18 cellular contexts compared by ENCODE assay signal in the genomic region with DNA sequence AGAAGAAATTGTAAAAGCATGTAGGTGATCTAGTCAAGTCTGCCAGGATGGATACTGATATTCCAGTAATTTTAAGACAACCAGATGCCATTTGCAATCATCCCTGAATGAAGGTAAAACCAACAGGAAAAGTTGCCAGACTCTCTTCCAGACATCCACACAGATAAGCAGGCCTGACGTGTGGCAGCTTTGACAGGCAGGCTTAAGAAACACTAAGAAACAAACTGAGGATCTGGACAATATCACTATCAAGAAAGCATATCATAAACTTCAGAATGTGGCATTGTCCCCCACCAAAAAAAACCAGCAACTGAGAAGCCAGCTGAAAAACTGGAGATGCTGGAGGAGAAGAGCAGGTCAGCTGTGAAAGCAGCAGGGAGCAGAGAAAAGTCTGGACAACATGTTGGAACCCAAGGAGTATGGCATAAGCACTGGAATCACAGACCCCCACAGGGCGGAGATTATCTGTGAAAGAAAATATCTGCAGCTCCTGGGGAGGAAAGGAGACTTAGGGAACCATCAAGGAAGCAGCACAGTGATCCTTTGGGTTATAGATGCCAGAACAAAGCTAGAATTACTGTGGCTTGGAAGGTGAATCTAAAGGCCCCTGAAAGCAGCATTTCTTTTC.
DNase-seq lines count a peak whose midpoint lies in the region; ATAC-seq, FAIRE-seq and TF ChIP-seq lines count a peak whose summit lies in the region.
"Had no signal": no experiment of that assay in that cellular context is flagged by ENCODE, and none has a peak within 500 bp of the region (broad histone marks: within the 10 kb centered on the region; RNA-seq: fewer than 3 reads in every experiment).

No MANE protein-coding gene starts in this region.

- no peak for FAIRE-seq in keratinocyte (lab: Jason Lieb, UNC)
- FAIRE-seq: endometrium had no signal

- no peak for TF ChIP-seq CTCF in keratinocyte (optimal IDR thresholded peaks at IDR 0.05 in 1 of 3, IDR thresholded peaks at IDR 0.05 in 1 of 3, conservative IDR thresholded peaks at IDR 0.05 in 1 of 3; ENCODE audit: extremely low read depth in 1 of 3, insufficient read depth in 2 of 3, low read length in 3 of 3)
- no peak for TF ChIP-seq CTCF in thoracic aorta (IDR thresholded peaks at IDR 0.05)
- TF ChIP-seq CTCF in lower lobe of right lung (IDR thresholded peaks at IDR 0.05) = no peak

- H2AFZ ChIP-seq in keratinocyte (ENCODE audit: control insufficient read depth, low read length) = peak overlapping the region; percentile 57
- H2AFZ ChIP-seq: PC-9 had no signal

- H4K20me1 ChIP-seq in keratinocyte (ENCODE audit: control insufficient read depth, extremely low read depth, insufficient read depth, low read length) = no peaks in the 10 kb centered on the region
- H4K20me1 ChIP-seq: BLaER1 had no signal

- no peak for ATAC-seq in activated naive CD8-positive, alpha-beta T cell treated with anti-CD3 and anti-CD28 coated beads, Interleukin-2, amount 10 ng/mL, durations not matched to agents 7 days and 5 days (ENCODE audit: low read depth)
- no peak for ATAC-seq in thoracic aorta (ENCODE audit: insufficient number of reproducible peaks, low FRiP score, low read depth)
- ATAC-seq in HG02798 (IDR thresholded peaks at IDR 0.05; ENCODE audit: poor library complexity, unreplicated experiment) = no peak
- ATAC-seq in lower lobe of right lung = no peak
- ATAC-seq: gastrocnemius medialis had no signal

- intact Hi-C loops in lower lobe of right lung (cut with DNase I) (no loop called here), posterior vena cava (cut with DNase I) (no loop called here)

- dilution Hi-C loops in keratinocyte (cut with MboI; ENCODE audit: extremely low pct_ligation_motif_present, low sequenced_read_pairs) = no loop called here

- H3K27ac Mint-ChIP-seq in activated naive CD8-positive, alpha-beta T cell treated with anti-CD3 and anti-CD28 coated beads, Interleukin-2, amount 10 ng/mL, durations not matched to agents 7 days and 5 days = peak overlapping the region; percentile 5
- no peak overlapping the region for H3K27ac Mint-ChIP-seq in activated naive CD8-positive, alpha-beta T cell treated with anti-CD3 and anti-CD28 coated beads for 36 hours
- H3K27ac Mint-ChIP-seq: activated CD4-positive, alpha-beta memory T cell treated with anti-CD3 and anti-CD28 coated beads for 36 hours had no signal

- no peak overlapping the region for H3K27ac ChIP-seq in keratinocyte (ENCODE audit: control insufficient read depth, insufficient read depth, low read length)
- peak overlapping the region; percentile 42 to 55 for H3K27ac ChIP-seq in thoracic aorta
- no peak overlapping the region for H3K27ac ChIP-seq in lower lobe of right lung
- H3K27ac ChIP-seq: 22Rv1, BLaER1, gastrocnemius medialis, neutrophil, PC-9, thyroid gland had no signal

- no peaks in the 10 kb centered on the region for H3K9me1 ChIP-seq in keratinocyte (ENCODE audit: control insufficient read depth, extremely low read depth, insufficient read depth, low read length)

- H3K27me3 ChIP-seq in adipocyte (replicated peaks; ENCODE audit: control insufficient read depth, insufficient read depth, low read length) (no peaks in the 10 kb centered on the region), keratinocyte (ENCODE audit: control insufficient read depth, extremely low read depth, insufficient read depth, low read length) (no peaks in the 10 kb centered on the region), thoracic aorta (replicated peaks; ENCODE audit: insufficient read depth) (no peaks in the 10 kb centered on the region), lower lobe of right lung (ENCODE audit: low read depth) (no peaks in the 10 kb centered on the region)
- H3K27me3 ChIP-seq: BLaER1, gastrocnemius medialis, neutrophil, thyroid gland had no signal

- H3K4me1 ChIP-seq in adipocyte (ENCODE audit: control insufficient read depth, insufficient read depth, low read length) (peaks cover 11% of the 10 kb centered on the region), keratinocyte (ENCODE audit: control insufficient read depth, extremely low read depth, insufficient read depth, low read length) (peaks cover 9% of the 10 kb centered on the region), thoracic aorta (ENCODE audit: control insufficient read depth in 1 of 2, low read depth in 2 of 2) (peaks cover 3 to 14% of the 10 kb centered on the region in 2 donors), lower lobe of right lung (peaks cover 11% of the 10 kb centered on the region)
- H3K4me1 ChIP-seq: gastrocnemius medialis, thyroid gland had no signal

- DNase-seq in activated naive CD8-positive, alpha-beta T cell treated with anti-CD3 and anti-CD28 coated beads, Interleukin-2, amount 10 ng/mL, durations not matched to agents 7 days and 5 days = no peak
- no peak for DNase-seq in activated naive CD8-positive, alpha-beta T cell treated with anti-CD3 and anti-CD28 coated beads for 36 hours
- DNase-seq in adipocyte (ENCODE audit: low read depth) (no peak), keratinocyte (ENCODE audit: low read depth, low spot score) (no peak), thoracic aorta (ENCODE audit: low spot score) (no peak), lower lobe of right lung (no peak), posterior vena cava (ENCODE audit: low spot score) (no peak)
- DNase-seq: gastrocnemius medialis, NCI-H1048 had no signal

- H3K4me3 ChIP-seq in adipocyte (ENCODE audit: low read length) = peak overlapping the region; percentile 39
- H3K4me3 ChIP-seq in keratinocyte (ENCODE audit: control insufficient read depth in 2 of 3, extremely low read depth in 1 of 3, insufficient read depth in 2 of 3, low read depth in 1 of 3, low read length in 3 of 3) = no peak overlapping the region
- H3K4me3 ChIP-seq in thoracic aorta = no peak overlapping the region
- no peak overlapping the region for H3K4me3 ChIP-seq in lower lobe of right lung
- H3K4me3 ChIP-seq: BLaER1, gastrocnemius medialis, PC-9, thyroid gland had no signal

- peaks cover 8% of the 10 kb centered on the region for H3K27me3 Mint-ChIP-seq in activated naive CD8-positive, alpha-beta T cell treated with anti-CD3 and anti-CD28 coated beads, Interleukin-2, amount 10 ng/mL, durations not matched to agents 7 days and 5 days
- no peaks in the 10 kb centered on the region for H3K27me3 Mint-ChIP-seq in activated naive CD8-positive, alpha-beta T cell treated with anti-CD3 and anti-CD28 coated beads for 36 hours
- H3K27me3 Mint-ChIP-seq: activated naive CD8-positive, alpha-beta T cell treated with anti-CD3 and anti-CD28 coated beads, Interleukin-2, amount 50 U/mL, for 24 hours had no signal

- H3K36me3 ChIP-seq in adipocyte (ENCODE audit: control insufficient read depth, insufficient read depth, low read length, severe bottlenecking) = no peaks in the 10 kb centered on the region
- no peaks in the 10 kb centered on the region for H3K36me3 ChIP-seq in keratinocyte (ENCODE audit: control insufficient read depth in 2 of 2, extremely low read depth in 1 of 2, insufficient read depth in 2 of 2, low read length in 2 of 2)
- H3K36me3 ChIP-seq in thoracic aorta = no peaks in the 10 kb centered on the region
- H3K36me3 ChIP-seq in lower lobe of right lung = no peaks in the 10 kb centered on the region
- H3K36me3 ChIP-seq: BLaER1, gastrocnemius medialis, neutrophil, thyroid gland had no signal

- no peak overlapping the region for H3K4me3 Mint-ChIP-seq in activated naive CD8-positive, alpha-beta T cell treated with anti-CD3 and anti-CD28 coated beads, Interleukin-2, amount 10 ng/mL, durations not matched to agents 7 days and 5 days
- H3K4me3 Mint-ChIP-seq in activated naive CD8-positive, alpha-beta T cell treated with anti-CD3 and anti-CD28 coated beads for 36 hours = no peak overlapping the region
- H3K4me3 Mint-ChIP-seq: activated CD4-positive, alpha-beta memory T cell treated with anti-CD3 and anti-CD28 coated beads for 36 hours; activated naive CD8-positive, alpha-beta T cell treated with anti-CD3 and anti-CD28 coated beads, Interleukin-2, amount 50 U/mL, for 24 hours had no signal

- H3K4me1 Mint-ChIP-seq in activated naive CD8-positive, alpha-beta T cell treated with anti-CD3 and anti-CD28 coated beads, Interleukin-2, amount 10 ng/mL, durations not matched to agents 7 days and 5 days = peaks cover 8% of the 10 kb centered on the region
- peaks cover 11% of the 10 kb centered on the region for H3K4me1 Mint-ChIP-seq in activated naive CD8-positive, alpha-beta T cell treated with anti-CD3 and anti-CD28 coated beads for 36 hours

- no peaks in the 10 kb centered on the region for H3K36me3 Mint-ChIP-seq in activated naive CD8-positive, alpha-beta T cell treated with anti-CD3 and anti-CD28 coated beads, Interleukin-2, amount 10 ng/mL, durations not matched to agents 7 days and 5 days
- no peaks in the 10 kb centered on the region for H3K36me3 Mint-ChIP-seq in activated naive CD8-positive, alpha-beta T cell treated with anti-CD3 and anti-CD28 coated beads for 36 hours
- H3K36me3 Mint-ChIP-seq: activated CD4-positive, alpha-beta memory T cell treated with anti-CD3 and anti-CD28 coated beads for 36 hours had no signal

- H3K4me2 ChIP-seq in keratinocyte (ENCODE audit: control insufficient read depth, extremely low read depth, insufficient read depth, low read depth, low read length) = peak overlapping the region; percentile 7
- H3K4me2 ChIP-seq: BLaER1, PC-9 had no signal

- POLR2A ChIA-PET in activated naive CD8-positive, alpha-beta T cell treated with anti-CD3 and anti-CD28 coated beads, Interleukin-2, amount 10 ng/mL, durations not matched to agents 7 days and 5 days (lab: Charles Lee) = no interaction called here

- H3K9ac ChIP-seq in adipocyte (ENCODE audit: low read length) (peak overlapping the region; percentile 28), keratinocyte (ENCODE audit: control insufficient read depth, extremely low read depth, insufficient read depth, low read length) (no peak overlapping the region)
- H3K9ac ChIP-seq: BLaER1 had no signal

- H3K9me3 ChIP-seq in adipocyte (ENCODE audit: control insufficient read depth, low read length) (no peaks in the 10 kb centered on the region), keratinocyte (ENCODE audit: control insufficient read depth, low read depth, low read length) (no peaks in the 10 kb centered on the region), thoracic aorta (no peaks in the 10 kb centered on the region), lower lobe of right lung (no peaks in the 10 kb centered on the region)
- H3K9me3 ChIP-seq: BLaER1, gastrocnemius medialis, neutrophil, thyroid gland had no signal

- H3K9me3 Mint-ChIP-seq in activated naive CD8-positive, alpha-beta T cell treated with anti-CD3 and anti-CD28 coated beads, Interleukin-2, amount 10 ng/mL, durations not matched to agents 7 days and 5 days = no peaks in the 10 kb centered on the region
- H3K9me3 Mint-ChIP-seq in activated naive CD8-positive, alpha-beta T cell treated with anti-CD3 and anti-CD28 coated beads for 36 hours = no peaks in the 10 kb centered on the region
- H3K9me3 Mint-ChIP-seq: activated CD4-positive, alpha-beta memory T cell treated with anti-CD3 and anti-CD28 coated beads for 36 hours; activated naive CD8-positive, alpha-beta T cell treated with anti-CD3 and anti-CD28 coated beads, Interleukin-2, amount 50 U/mL, for 24 hours had no signal

- no peaks in the 10 kb centered on the region for H3K79me2 ChIP-seq in keratinocyte (ENCODE audit: control insufficient read depth, insufficient read depth, low read length)

Comparison
In these comparisons a context has a peak if more than half of its experiments do, and no peak if none do; other contexts are left out.
1. H3K27ac ChIP-seq: peak in thoracic aorta (2 of 2); none in keratinocyte (single experiment) and lower lobe of right lung (single experiment).